In the genomic region with DNA sequence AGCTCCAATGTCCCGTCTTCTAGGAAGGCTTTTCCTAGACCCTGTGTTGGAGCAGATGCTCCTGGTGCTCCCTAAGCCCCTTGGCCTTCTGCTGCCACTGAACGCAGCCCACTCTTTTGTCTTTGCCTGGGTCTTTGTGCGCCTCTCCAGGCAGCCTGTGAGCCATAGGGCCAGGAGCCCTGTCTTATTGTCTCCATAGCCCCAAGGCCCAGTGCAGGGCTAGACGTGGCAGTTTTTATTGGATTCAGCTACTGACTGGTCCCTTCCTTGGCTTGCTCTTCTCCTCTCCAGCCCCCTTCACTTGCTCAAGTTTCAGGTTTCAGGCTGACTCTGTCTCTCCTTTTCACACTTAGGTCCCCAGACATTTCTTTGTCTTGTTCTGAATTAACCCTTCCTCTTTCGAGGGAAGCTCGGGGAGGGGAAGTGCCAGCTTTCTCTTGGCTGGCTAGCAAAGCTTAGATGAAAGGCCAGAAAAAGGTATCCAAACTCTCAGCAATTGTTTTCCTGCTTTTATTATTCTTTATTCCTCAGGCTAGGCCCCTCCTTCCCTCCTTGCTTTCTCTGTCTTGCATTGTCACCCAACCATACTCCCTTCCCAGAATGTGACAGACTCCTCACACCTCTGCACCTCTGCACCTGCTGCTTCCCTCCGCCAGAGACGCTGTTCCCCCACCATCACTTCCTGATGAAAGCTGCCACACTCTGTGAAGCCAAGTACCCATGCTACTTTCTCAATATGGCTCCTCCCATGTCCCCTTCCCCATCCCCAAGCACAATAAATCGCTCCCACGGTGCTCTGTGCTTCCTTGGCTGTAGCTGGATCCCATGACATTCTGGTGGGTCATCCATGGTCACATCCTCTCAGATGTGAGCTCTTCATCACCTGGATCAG, we compare ENCODE assay signal across 9 cellular contexts.
DNase-seq lines count a peak whose midpoint lies in the region; ATAC-seq and TF ChIP-seq lines count a peak whose summit lies in the region.
"Had no signal": no experiment of that assay in that cellular context is flagged by ENCODE, and none has a peak within 500 bp of the region (broad histone marks: within the 10 kb centered on the region; RNA-seq: fewer than 3 reads in every experiment).

No MANE protein-coding gene starts in this region.

- no peaks in the 10 kb centered on the region for H3K36me3 ChIP-seq in neuronal stem cell (replicated peaks in 1 of 2; ENCODE audit: control insufficient read depth in 2 of 2, insufficient read depth in 2 of 2, low read length in 2 of 2)

- H3K27ac ChIP-seq in neuronal stem cell (replicated peaks; ENCODE audit: low read length) = peak overlapping the region; percentile 36

- H3K36me3 Mint-ChIP-seq in activated T-helper 2 cell treated with anti-CD3 and anti-CD28 coated beads, Interferon-gamma antibody, Interleukin-2, Interleukin-4, amounts not matched to agents 10 μg/mL and 5 μg/mL and 100 μg/mL, durations not matched to agents 14 hours and 24 hours and 36 hours (ENCODE audit: low read depth) = no peaks in the 10 kb centered on the region

- H3K27me3 Mint-ChIP-seq in activated T-helper 2 cell treated with anti-CD3 and anti-CD28 coated beads, Interferon-gamma antibody, Interleukin-2, Interleukin-4, amounts not matched to agents 10 μg/mL and 5 μg/mL and 100 μg/mL, durations not matched to agents 14 hours and 24 hours and 36 hours (ENCODE audit: low read depth) = no peaks in the 10 kb centered on the region

- H3K27me3 ChIP-seq in neuronal stem cell (ENCODE audit: control insufficient read depth in 3 of 3, insufficient read depth in 3 of 3, low read depth in 1 of 3, low read length in 3 of 3) = peaks cover 0 to 4% (median 0%) of the 10 kb centered on the region in 3 experiments

- no peak overlapping the region for H3K9ac ChIP-seq in neuronal stem cell (ENCODE audit: low read depth, low read length, poor library complexity)

- peak overlapping the region; percentile 59 for H2AFZ ChIP-seq in neuronal stem cell (ENCODE audit: low read length)

- peaks cover 14% of the 10 kb centered on the region for H3K4me1 Mint-ChIP-seq in activated T-helper 2 cell treated with anti-CD3 and anti-CD28 coated beads, Interferon-gamma antibody, Interleukin-2, Interleukin-4, amounts not matched to agents 10 μg/mL and 5 μg/mL and 100 μg/mL, durations not matched to agents 14 hours and 24 hours and 36 hours (ENCODE audit: low read depth)

- no peak overlapping the region for H3K4me3 Mint-ChIP-seq in activated T-helper 2 cell treated with anti-CD3 and anti-CD28 coated beads, Interferon-gamma antibody, Interleukin-2, Interleukin-4, amounts not matched to agents 10 μg/mL and 5 μg/mL and 100 μg/mL, durations not matched to agents 14 hours and 24 hours and 36 hours (ENCODE audit: low read depth)

- peak; percentile 51 for ATAC-seq in GM18868 (IDR thresholded peaks at IDR 0.05; ENCODE audit: unreplicated experiment)
- ATAC-seq in GM21825 (IDR thresholded peaks at IDR 0.05; ENCODE audit: unreplicated experiment) = peak; percentile 51
- ATAC-seq in SK-N-SH treated with all-trans-retinoic acid at 6 μM for 48 hours = no peak

- H3K23ac ChIP-seq in neuronal stem cell (ENCODE audit: low read depth, low read length, poor library complexity) = no peak overlapping the region

- no peak overlapping the region for H4K8ac ChIP-seq in neuronal stem cell (ENCODE audit: low read depth, low read length)

- peak; percentile 64 for DNase-seq in NAMALWA (ENCODE audit: low spot score)
- peak; percentile 48 for DNase-seq in neuronal stem cell (ENCODE audit: low spot score)
- no peak for DNase-seq in activated T-helper 2 cell treated with anti-CD3 and anti-CD28 coated beads, Interferon-gamma antibody, Interleukin-2, Interleukin-4, amounts not matched to agents 10 μg/mL and 5 μg/mL and 100 μg/mL, durations not matched to agents 14 hours and 24 hours and 36 hours (ENCODE audit: low spot score)
- no peak for DNase-seq in stimulated activated CD4-positive, alpha-beta T cell treated with anti-CD3 and anti-CD28 coated beads, Interleukin-2, amount 100 ng/mL, for 24 hours
- DNase-seq: activated T-cell treated with anti-CD3 and anti-CD28 coated beads for 4 hours, NCI-H446 had no signal

- intact Hi-C loops in activated T-helper 2 cell treated with anti-CD3 and anti-CD28 coated beads, Interferon-gamma antibody, Interleukin-2, Interleukin-4, amounts not matched to agents 10 μg/mL and 5 μg/mL and 100 μg/mL, durations not matched to agents 14 hours and 24 hours and 36 hours (cut with micrococcal nuclease) = loop anchor here (10.0 kb wide), 2 partner anchors 98 to 188 kb away; partner anchors contain the start of gene CPEB4

- H3K79me1 ChIP-seq in neuronal stem cell (ENCODE audit: low read depth, low read length) = no peaks in the 10 kb centered on the region

- no peak overlapping the region for H3K4me3 ChIP-seq in neuronal stem cell (ENCODE audit: low read length in 2 of 2)

- H3K14ac ChIP-seq in neuronal stem cell (ENCODE audit: low read length) = no peak overlapping the region

- H3K4ac ChIP-seq in neuronal stem cell (ENCODE audit: low read length) = no peak overlapping the region

- peaks cover 6 to 13% of the 10 kb centered on the region in 2 donors for H3K4me1 ChIP-seq in neuronal stem cell (ENCODE audit: control insufficient read depth in 2 of 2, insufficient read depth in 1 of 2, low read depth in 1 of 2, low read length in 2 of 2)

- H3K27ac Mint-ChIP-seq in activated T-helper 2 cell treated with anti-CD3 and anti-CD28 coated beads, Interferon-gamma antibody, Interleukin-2, Interleukin-4, amounts not matched to agents 10 μg/mL and 5 μg/mL and 100 μg/mL, durations not matched to agents 14 hours and 24 hours and 36 hours = no peak overlapping the region

- H3K4me2 ChIP-seq in neuronal stem cell (ENCODE audit: insufficient read depth, low read length, poor library complexity, severe bottlenecking) = no peak overlapping the region

- no CpG with 5 or more reads among the region's 10 CpGs for whole genome bisulfite sequencing in neuronal stem cell (ENCODE audit: extremely low coverage in 2 of 2, insufficient read length in 2 of 2, insufficient replicate concordance in 1 of 2), 2 donors

- H2BK120ac ChIP-seq in neuronal stem cell (ENCODE audit: low read depth, low read length) = no peak overlapping the region

- H3K9me3 Mint-ChIP-seq in activated T-helper 2 cell treated with anti-CD3 and anti-CD28 coated beads, Interferon-gamma antibody, Interleukin-2, Interleukin-4, amounts not matched to agents 10 μg/mL and 5 μg/mL and 100 μg/mL, durations not matched to agents 14 hours and 24 hours and 36 hours = no peaks in the 10 kb centered on the region

- H2BK15ac ChIP-seq in neuronal stem cell (ENCODE audit: low read length) = no peak overlapping the region

- no peak overlapping the region for H2BK5ac ChIP-seq in neuronal stem cell (ENCODE audit: low read length)

- H2BK12ac ChIP-seq in neuronal stem cell (ENCODE audit: low read length) = no peak overlapping the region

- peak overlapping the region; percentile 78 for H3K18ac ChIP-seq in neuronal stem cell (ENCODE audit: low read length)

- no peak overlapping the region for H4K91ac ChIP-seq in neuronal stem cell (ENCODE audit: low read depth, low read length, poor library complexity)

- H3K9me3 ChIP-seq in neuronal stem cell (replicated peaks in 1 of 2; ENCODE audit: control insufficient read depth in 2 of 2, insufficient read depth in 1 of 2, low read depth in 1 of 2, low read length in 2 of 2) = no peaks in the 10 kb centered on the region

- no peak overlapping the region for H2AK5ac ChIP-seq in neuronal stem cell (ENCODE audit: low read depth, low read length)

TF ChIP-seq in SK-N-SH treated with all-trans-retinoic acid at 6 μM for 48 hours, 23 proteins besides CTCF, POLR2A, EP300 and RAD21 (continues in another document):
- TF ChIP-seq, protein P1, sequence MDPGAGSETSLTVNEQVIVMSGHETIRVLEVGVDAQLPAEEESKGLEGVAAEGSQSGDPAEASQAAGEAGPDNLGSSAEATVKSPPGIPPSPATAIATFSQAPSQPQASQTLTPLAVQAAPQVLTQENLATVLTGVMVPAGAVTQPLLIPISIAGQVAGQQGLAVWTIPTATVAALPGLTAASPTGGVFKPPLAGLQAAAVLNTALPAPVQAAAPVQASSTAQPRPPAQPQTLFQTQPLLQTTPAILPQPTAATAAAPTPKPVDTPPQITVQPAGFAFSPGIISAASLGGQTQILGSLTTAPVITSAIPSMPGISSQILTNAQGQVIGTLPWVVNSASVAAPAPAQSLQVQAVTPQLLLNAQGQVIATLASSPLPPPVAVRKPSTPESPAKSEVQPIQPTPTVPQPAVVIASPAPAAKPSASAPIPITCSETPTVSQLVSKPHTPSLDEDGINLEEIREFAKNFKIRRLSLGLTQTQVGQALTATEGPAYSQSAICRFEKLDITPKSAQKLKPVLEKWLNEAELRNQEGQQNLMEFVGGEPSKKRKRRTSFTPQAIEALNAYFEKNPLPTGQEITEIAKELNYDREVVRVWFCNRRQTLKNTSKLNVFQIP (CRISPR knock-in tag; IDR thresholded peaks at IDR 0.05; ENCODE audit: borderline replicate concordance, low read depth) = no peak
- TF ChIP-seq TCF4 (CRISPR knock-in tag; IDR thresholded peaks at IDR 0.05; ENCODE audit: borderline replicate concordance) = no peak
- no peak for TF ChIP-seq ZNF8 (CRISPR knock-in tag; IDR thresholded peaks at IDR 0.05)
- TF ChIP-seq RARB (CRISPR knock-in tag; IDR thresholded peaks at IDR 0.05) = no peak
- no peak for TF ChIP-seq ZNF70 (CRISPR knock-in tag; IDR thresholded peaks at IDR 0.05)
- TF ChIP-seq, protein P2, sequence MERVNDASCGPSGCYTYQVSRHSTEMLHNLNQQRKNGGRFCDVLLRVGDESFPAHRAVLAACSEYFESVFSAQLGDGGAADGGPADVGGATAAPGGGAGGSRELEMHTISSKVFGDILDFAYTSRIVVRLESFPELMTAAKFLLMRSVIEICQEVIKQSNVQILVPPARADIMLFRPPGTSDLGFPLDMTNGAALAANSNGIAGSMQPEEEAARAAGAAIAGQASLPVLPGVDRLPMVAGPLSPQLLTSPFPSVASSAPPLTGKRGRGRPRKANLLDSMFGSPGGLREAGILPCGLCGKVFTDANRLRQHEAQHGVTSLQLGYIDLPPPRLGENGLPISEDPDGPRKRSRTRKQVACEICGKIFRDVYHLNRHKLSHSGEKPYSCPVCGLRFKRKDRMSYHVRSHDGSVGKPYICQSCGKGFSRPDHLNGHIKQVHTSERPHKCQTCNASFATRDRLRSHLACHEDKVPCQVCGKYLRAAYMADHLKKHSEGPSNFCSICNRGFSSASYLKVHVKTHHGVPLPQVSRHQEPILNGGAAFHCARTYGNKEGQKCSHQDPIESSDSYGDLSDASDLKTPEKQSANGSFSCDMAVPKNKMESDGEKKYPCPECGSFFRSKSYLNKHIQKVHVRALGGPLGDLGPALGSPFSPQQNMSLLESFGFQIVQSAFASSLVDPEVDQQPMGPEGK (CRISPR knock-in tag; IDR thresholded peaks at IDR 0.05; ENCODE audit: borderline replicate concordance) = no peak
- TF ChIP-seq OSR1 (CRISPR knock-in tag; IDR thresholded peaks at IDR 0.05) = no peak
- no peak for TF ChIP-seq ESRRG (CRISPR knock-in tag; IDR thresholded peaks at IDR 0.05)

Comparison
In these comparisons a context has a peak if more than half of its experiments do, and no peak if none do; other contexts are left out.
1. DNase-seq: peak in NAMALWA (single experiment) and neuronal stem cell (single experiment); none in activated T-helper 2 cell treated with anti-CD3 and anti-CD28 coated beads, Interferon-gamma antibody, Interleukin-2, Interleukin-4, amounts not matched to agents 10 μg/mL and 5 μg/mL and 100 μg/mL, durations not matched to agents 14 hours and 24 hours and 36 hours (single experiment) and stimulated activated CD4-positive, alpha-beta T cell treated with anti-CD3 and anti-CD28 coated beads, Interleukin-2, amount 100 ng/mL, for 24 hours (0 of 2).